In genomic region chr19:35994868-35995654, GRCh38 we compare ENCODE assay signal across 8 cellular contexts. TPM values are rescaled to one million over a fixed set of nuclear protein-coding genes. Genes with fewer than 3 reads are reported as not detected.
DNase-seq lines count a peak whose midpoint lies in the region; ATAC-seq, FAIRE-seq and TF ChIP-seq lines count a peak whose summit lies in the region.

TSS of gene SDHAF1 (plus strand) at chr19:35995188. CDS start at chr19:35995275, 87 bp downstream.

- FAIRE-seq in GM19239 (lab: Jason Lieb, UNC) = peak; percentile 100

- peak within 1 kb of the TSS; percentile 89 for H3K4me3 ChIP-seq in BLaER1
- H3K4me3 ChIP-seq in left lung = peak within 1 kb of the TSS; percentile 87 to 89

- H3K27me3 ChIP-seq in BLaER1 = peaks cover 11% of the 10 kb centered on the region
- H3K27me3 ChIP-seq in left lung = no peaks in the 10 kb centered on the region

- peak; percentile 81 for ATAC-seq in HG03460 (IDR thresholded peaks at IDR 0.05; ENCODE audit: unreplicated experiment)
- ATAC-seq in left lung = peak; percentile 96

- H3K9ac ChIP-seq in BLaER1 = peak within 1 kb of the TSS; percentile 81

- DNase-seq in GM19239 (ENCODE audit: insufficient read length, low spot score) (peak; percentile 98), NCI-H526 treated with DMSO at 0.1 percent for 48 hours (lab: John Stamatoyannopoulos, UW) (peak; percentile 94), dedifferentiated amniotic fluid mesenchymal stem cell (ENCODE audit: extremely low spot score) (peak; percentile 85), left lung (peak; percentile 98 to 100)
- peak; percentile 91 for DNase-seq in activated CD4-positive, alpha-beta T cell treated with anti-CD3 and anti-CD28 coated beads, Interleukin-2, amount 50 U/mL, for 1 hour
- peak; percentile 89 to 93 for DNase-seq in stimulated activated CD4-positive, alpha-beta T cell treated with anti-CD3 and anti-CD28 coated beads, Interleukin-2, amount 100 ng/mL, for 48 hours

- peaks cover 35% of the 10 kb centered on the region for H4K20me1 ChIP-seq in BLaER1

- H3K9me3 ChIP-seq in BLaER1 (no peaks in the 10 kb centered on the region), left lung (no peaks in the 10 kb centered on the region)

- H3K4me2 ChIP-seq in BLaER1 = peak within 1 kb of the TSS; percentile 99

- H3K4me1 ChIP-seq in BLaER1 (peaks cover 29% of the 10 kb centered on the region), left lung (peaks cover 14 to 32% of the 10 kb centered on the region in 2 donors)

- TF ChIP-seq CTCF in left lung (IDR thresholded peaks at IDR 0.05) = no peak

- H3K36me3 ChIP-seq in BLaER1 = peaks cover 24% of the 10 kb centered on the region
- peaks cover 0 to 17% of the 10 kb centered on the region in 2 donors for H3K36me3 ChIP-seq in left lung

- intact Hi-C loops in left lung (cut with DNase I) = no loop called here

- peak within 1 kb of the TSS; percentile 80 for H3K27ac ChIP-seq in BLaER1
- H3K27ac ChIP-seq in left lung = peak within 1 kb of the TSS; percentile 64 to 86

RNA-seq across cellular contexts. Expression of gene SDHAF1, which starts in this region (rescaled TPM):
- 10 to 100 TPM; 14.0 to 16.5 TPM for total RNA-seq in left lung

Comparison
In these comparisons a context has a peak if more than half of its experiments do, and no peak if none do; other contexts are left out.
1. Peak in every context shown above with its lines: DNase-seq, ATAC-seq, H3K4me3 ChIP-seq and H3K27ac ChIP-seq.